25 cellular contexts compared by ENCODE assay signal in the genomic region with DNA sequence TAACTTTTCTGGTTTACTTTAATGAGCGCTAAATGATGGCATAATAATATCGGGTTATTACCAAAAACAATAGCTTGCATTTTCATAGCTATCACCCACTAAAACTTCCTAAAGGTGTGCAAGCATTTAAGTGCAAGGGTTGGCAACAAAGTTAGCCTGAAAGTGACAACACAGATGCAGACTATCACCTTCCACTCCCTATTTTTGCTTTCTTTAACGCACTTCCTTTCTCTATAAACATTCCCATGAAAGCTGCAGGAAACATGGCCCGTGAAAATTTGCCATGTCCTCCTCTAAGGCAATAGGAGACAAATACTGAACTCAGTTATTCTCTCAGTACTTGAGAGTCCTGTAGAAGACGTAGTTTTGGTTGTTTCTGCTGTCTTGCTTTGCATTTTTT. TPM values are rescaled to one million over a fixed set of nuclear protein-coding genes. Genes with fewer than 3 reads are reported as not detected.
DNase-seq lines count a peak whose midpoint lies in the region; ATAC-seq, FAIRE-seq and TF ChIP-seq lines count a peak whose summit lies in the region.
"Had no signal": no experiment of that assay in that cellular context is flagged by ENCODE, and none has a peak within 500 bp of the region (broad histone marks: within the 10 kb centered on the region; RNA-seq: fewer than 3 reads in every experiment).

No MANE protein-coding gene starts in this region.

- H4K91ac ChIP-seq in H1 (replicated peaks; ENCODE audit: insufficient read length, low read length): no peak overlapping the region

- no peak for TF ChIP-seq RAD21 in H1 (IDR thresholded peaks at IDR 0.05 in 1 of 2, conservative IDR thresholded peaks at IDR 0.05 in 1 of 2; ENCODE audit: low read depth in 2 of 2, low read length in 2 of 2)

- CTCF ChIA-PET in H1 (lab: Charles Lee; ENCODE audit: partially characterized antibody): interaction anchor here (0.6 to 3.6 kb wide), 6 partner anchors 28 to 253 kb away, joined by 3 to 21 read pairs (median 3); no protein-coding TSS in a partner anchor

- no peak overlapping the region for H2AK5ac ChIP-seq in H1 (ENCODE audit: low read depth, low read length)
- no peak overlapping the region for H2AK5ac ChIP-seq in mesendoderm (ENCODE audit: low read length)

- H4K8ac ChIP-seq in H1 (ENCODE audit: extremely low read depth, insufficient read depth, low read length): no peak overlapping the region
- no peak overlapping the region for H4K8ac ChIP-seq in mesendoderm (ENCODE audit: low read depth, low read length)

- H2BK15ac ChIP-seq in H1 (ENCODE audit: low read length) (no peak overlapping the region), mesendoderm (replicated peaks; ENCODE audit: low read depth) (no peak overlapping the region)

- H3K23me2 ChIP-seq in H1 (ENCODE audit: low read depth, low read length): no peaks in the 10 kb centered on the region

- H3K18ac ChIP-seq in H1 (ENCODE audit: extremely low read depth, low read length) (no peak overlapping the region), mesendoderm (ENCODE audit: low read length) (peak overlapping the region; percentile 39)

- H3K27me3 ChIP-seq in right atrium auricular region (no peaks in the 10 kb centered on the region), H1 (replicated peaks in 1 of 4; ENCODE audit: control insufficient read depth in 3 of 4, extremely low read depth in 1 of 4, insufficient read depth in 3 of 4, low read length in 3 of 4) (peaks cover 0 to 1% (median 0%) of the 10 kb centered on the region in 4 experiments; a peak in 1 of 7 replicates), mesendoderm (ENCODE audit: insufficient read depth, low read length, poor library complexity) (no peaks in the 10 kb centered on the region), uterus (no peaks in the 10 kb centered on the region)
- H3K27me3 ChIP-seq: BLaER1, Peyer's patch, SJSA1 had no signal

- H2BK5ac ChIP-seq in H1 (ENCODE audit: low read depth, low read length): no peak overlapping the region
- H2BK5ac ChIP-seq in mesendoderm (ENCODE audit: low read length): no peak overlapping the region

- ATAC-seq in left cardiac atrium (no peak), HG02981 (IDR thresholded peaks at IDR 0.05; ENCODE audit: unreplicated experiment) (no peak)
- ATAC-seq: mucosa of descending colon, T-helper 17 cell had no signal

- no peak overlapping the region for H3K56ac ChIP-seq in H1 (replicated peaks; ENCODE audit: insufficient read length, low read depth, low read length)
- H3K56ac ChIP-seq in mesendoderm (ENCODE audit: low read length): no peak overlapping the region

- peaks cover 17% of the 10 kb centered on the region for H3K27me3 Mint-ChIP-seq in activated CD4-positive, alpha-beta T cell treated with anti-CD3 and anti-CD28 coated beads, Interleukin-2, amount 10 ng/mL, durations not matched to agents 24 days and 14 days

- peak overlapping the region; percentile 97 for H2AFZ ChIP-seq in H1 (ENCODE audit: low read length)

- H3K27ac ChIP-seq in right atrium auricular region: peak overlapping the region in 1 of 2 donors; percentile 23
- H3K27ac ChIP-seq in H1 (ENCODE audit: low read depth, low read length): no peak overlapping the region
- H3K27ac ChIP-seq in mesendoderm (ENCODE audit: low read depth, low read length): no peak overlapping the region
- peak overlapping the region; percentile 29 to 76 for H3K27ac ChIP-seq in uterus
- H3K27ac ChIP-seq: BLaER1, Peyer's patch, VCaP had no signal

- H3K4ac ChIP-seq in H1 (replicated peaks; ENCODE audit: insufficient read length, low read depth, low read length): no peak overlapping the region
- H3K4ac ChIP-seq in mesendoderm (ENCODE audit: low read depth, low read length): no peak overlapping the region

- no peaks in the 10 kb centered on the region for H3K4me1 ChIP-seq in right atrium auricular region
- H3K4me1 ChIP-seq in H1 (replicated peaks in 1 of 4; ENCODE audit: control insufficient read depth in 3 of 4, insufficient read depth in 4 of 4, low read length in 3 of 4): no peaks in the 10 kb centered on the region
- peaks cover 2% of the 10 kb centered on the region for H3K4me1 ChIP-seq in mesendoderm (ENCODE audit: control insufficient read depth, low read depth, low read length)
- no peaks in the 10 kb centered on the region for H3K4me1 ChIP-seq in uterus
- H3K4me1 ChIP-seq: BLaER1, Peyer's patch had no signal

- H3K4me2 ChIP-seq in H1 (ENCODE audit: insufficient read depth in 1 of 2, low read depth in 2 of 2, low read length in 2 of 2) (no peak overlapping the region), mesendoderm (ENCODE audit: low read length) (no peak overlapping the region)
- H3K4me2 ChIP-seq: BLaER1 had no signal

- TF ChIP-seq POLR2A in H1 (IDR thresholded peaks at IDR 0.05; ENCODE audit: control extremely low read depth in 1 of 2, low read depth in 2 of 2, low read length in 2 of 2) (no peak), uterus (IDR thresholded peaks at IDR 0.05) (peak in 1 of 2 donors; percentile 21)

- TF ChIP-seq EP300 in H1 (IDR thresholded peaks at IDR 0.05; ENCODE audit: borderline replicate concordance in 1 of 2, low read depth in 2 of 2, low read length in 2 of 2): no peak

- H4K20me1 ChIP-seq in H1 (replicated peaks in 1 of 2; ENCODE audit: control insufficient read depth in 1 of 2, insufficient read depth in 2 of 2, low read length in 2 of 2): no peaks in the 10 kb centered on the region
- H4K20me1 ChIP-seq: BLaER1 had no signal

- 84% methylated on average over 5 of the region's 5 CpGs; no CpG with 5 or more reads in 1 of the 2 experiments for WGBS in H1 (ENCODE audit: extremely low coverage in 1 of 2, insufficient coverage in 1 of 2, insufficient read length in 1 of 2, insufficient replicate concordance in 2 of 2, low coverage in 1 of 2, low lambda C conversion rate in 2 of 2, missing lambda C conversion rate in 1 of 2), 2 experiments
- no CpG with 5 or more reads among the region's 5 CpGs for WGBS in mesendoderm (ENCODE audit: extremely low coverage, insufficient coverage, low lambda C conversion rate)

- no peak overlapping the region for H4K5ac ChIP-seq in H1 (ENCODE audit: insufficient read length, low read depth, low read length)
- no peak overlapping the region for H4K5ac ChIP-seq in mesendoderm (ENCODE audit: low read length)

- H3K79me1 ChIP-seq in H1 (ENCODE audit: low read depth, low read length) (no peaks in the 10 kb centered on the region), mesendoderm (ENCODE audit: low read length) (no peaks in the 10 kb centered on the region)

- H3K4me3 ChIP-seq in right atrium auricular region: peak overlapping the region; percentile 13 to 32
- no peak overlapping the region for H3K4me3 ChIP-seq in H1 (ENCODE audit: extremely low read depth in 1 of 4, insufficient read depth in 2 of 4, low read depth in 3 of 4, low read length in 4 of 4)
- no peak overlapping the region for H3K4me3 ChIP-seq in mesendoderm (ENCODE audit: low read length)
- no peak overlapping the region for H3K4me3 ChIP-seq in uterus
- H3K4me3 ChIP-seq: BLaER1, mucosa of descending colon, SJSA1 had no signal

- TF ChIP-seq CTCF in right atrium auricular region (IDR thresholded peaks at IDR 0.05) (no peak), H1 (IDR thresholded peaks at IDR 0.05; ENCODE audit: control extremely low read depth in 1 of 3, insufficient read depth in 1 of 3, low read depth in 1 of 3, low read length in 3 of 3) (no peak), uterus (IDR thresholded peaks at IDR 0.05) (no peak)

- H3K79me2 ChIP-seq in H1 (ENCODE audit: control insufficient read depth in 1 of 2, insufficient read depth in 2 of 2, low read length in 2 of 2) (no peaks in the 10 kb centered on the region), mesendoderm (ENCODE audit: control insufficient read depth, insufficient read depth, low read length) (no peaks in the 10 kb centered on the region)

- no peaks in the 10 kb centered on the region for H3K9me3 Mint-ChIP-seq in activated CD4-positive, alpha-beta T cell treated with anti-CD3 and anti-CD28 coated beads, Interleukin-2, amount 10 ng/mL, durations not matched to agents 24 days and 14 days
- H3K9me3 Mint-ChIP-seq: activated CD4-positive, alpha-beta T cell treated with anti-CD3 and anti-CD28 coated beads, Interleukin-2, amount 10 ng/mL, durations not matched to agents 7 days and 5 days; H9 had no signal

- H3K36me3 ChIP-seq in right atrium auricular region: no peaks in the 10 kb centered on the region
- H3K36me3 ChIP-seq in H1 (ENCODE audit: control insufficient read depth in 2 of 4, insufficient read depth in 4 of 4, low read length in 3 of 4): no peaks in the 10 kb centered on the region
- H3K36me3 ChIP-seq in mesendoderm (ENCODE audit: control insufficient read depth, insufficient read depth, low read length): no peaks in the 10 kb centered on the region
- no peaks in the 10 kb centered on the region for H3K36me3 ChIP-seq in uterus
- H3K36me3 ChIP-seq: BLaER1, Peyer's patch, SJSA1 had no signal

- no peak overlapping the region for H3K27ac Mint-ChIP-seq in activated CD4-positive, alpha-beta T cell treated with anti-CD3 and anti-CD28 coated beads, Interleukin-2, amount 10 ng/mL, durations not matched to agents 24 days and 14 days
- H3K27ac Mint-ChIP-seq: activated CD4-positive, alpha-beta T cell treated with anti-CD3 and anti-CD28 coated beads, Interleukin-2, amount 10 ng/mL, durations not matched to agents 7 days and 5 days; T-helper 17 cell had no signal

- H3K36me3 Mint-ChIP-seq in activated CD4-positive, alpha-beta T cell treated with anti-CD3 and anti-CD28 coated beads, Interleukin-2, amount 10 ng/mL, durations not matched to agents 24 days and 14 days (ENCODE audit: low read depth): no peaks in the 10 kb centered on the region

- DNase-seq in right atrium auricular region (ENCODE audit: low spot score): no peak
- DNase-seq in left cardiac atrium: no peak
- no peak for DNase-seq in H1 (ENCODE audit: low read depth in 1 of 2, low spot score in 2 of 2)
- DNase-seq in mesendoderm: no peak
- DNase-seq in uterus: no peak
- no peak for DNase-seq in NCI-H1436 treated with DMSO at 0.1 percent for 48 hours (lab: John Stamatoyannopoulos, UW)
- DNase-seq in activated CD4-positive, alpha-beta T cell treated with anti-CD3 and anti-CD28 coated beads, Interleukin-2, amount 10 ng/mL, durations not matched to agents 24 days and 14 days: no peak
- DNase-seq: ACHN; activated CD4-positive, alpha-beta T cell treated with anti-CD3 and anti-CD28 coated beads, Interleukin-2, amount 10 ng/mL, durations not matched to agents 7 days and 5 days; activated naive CD4-positive, alpha-beta T cell treated with Interleukin-2 at 50 U/mL for 16 hours; activated T-cell treated with anti-CD3 and anti-CD28 coated beads, Interleukin-2, amount 50 U/mL, for 48 hours; COR-L47; DMS79 treated with DMSO at 0.1 percent for 48 hours; H9; Karpas-422; mucosa of descending colon; NCI-H187; NCI-H526; Peyer's patch; T-helper 17 cell had no signal

- H3K14ac ChIP-seq in H1 (ENCODE audit: insufficient read length): no peak overlapping the region

- H2BK20ac ChIP-seq in H1 (ENCODE audit: low read length): no peak overlapping the region

- no peak for FAIRE-seq in H1 (lab: Jason Lieb, UNC)

- H2BK120ac ChIP-seq in H1 (replicated peaks; ENCODE audit: low read depth, low read length) (no peak overlapping the region), mesendoderm (ENCODE audit: low read depth, low read length) (no peak overlapping the region)

- H3K23ac ChIP-seq in H1 (ENCODE audit: insufficient read length) (peak overlapping the region; percentile 3), mesendoderm (ENCODE audit: low read length) (no peak overlapping the region)

- intact Hi-C loops in left cardiac atrium (cut with DNase I) (no loop called here), uterus (cut with DNase I; ENCODE audit: low total_unique reads) (no loop called here)
- intact Hi-C loops in activated CD4-positive, alpha-beta T cell treated with anti-CD3 and anti-CD28 coated beads, Interleukin-2, amount 10 ng/mL, durations not matched to agents 24 days and 14 days (cut with micrococcal nuclease): no loop called here

- no peak overlapping the region for H3K4me3 Mint-ChIP-seq in activated CD4-positive, alpha-beta T cell treated with anti-CD3 and anti-CD28 coated beads, Interleukin-2, amount 10 ng/mL, durations not matched to agents 24 days and 14 days
- H3K4me3 Mint-ChIP-seq: activated CD4-positive, alpha-beta T cell treated with anti-CD3 and anti-CD28 coated beads, Interleukin-2, amount 10 ng/mL, durations not matched to agents 7 days and 5 days; H9; T-helper 17 cell had no signal

- H3K4me1 Mint-ChIP-seq in activated CD4-positive, alpha-beta T cell treated with anti-CD3 and anti-CD28 coated beads, Interleukin-2, amount 10 ng/mL, durations not matched to agents 24 days and 14 days: no peaks in the 10 kb centered on the region
- H3K4me1 Mint-ChIP-seq: activated CD4-positive, alpha-beta T cell treated with anti-CD3 and anti-CD28 coated beads, Interleukin-2, amount 10 ng/mL, durations not matched to agents 7 days and 5 days; T-helper 17 cell had no signal

- POLR2A ChIA-PET in H1 (lab: Charles Lee; ENCODE audit: partially characterized antibody): no interaction called here

- no peak overlapping the region for H2BK12ac ChIP-seq in H1 (ENCODE audit: low read depth, low read length)

- no peak overlapping the region for H3K9ac ChIP-seq in H1 (replicated peaks in 1 of 4; ENCODE audit: extremely low read depth in 1 of 4, low read depth in 3 of 4, low read length in 3 of 4)
- H3K9ac ChIP-seq in mesendoderm (ENCODE audit: low read length): no peak overlapping the region
- H3K9ac ChIP-seq: BLaER1 had no signal

- no peaks in the 10 kb centered on the region for H3K9me3 ChIP-seq in right atrium auricular region
- no peaks in the 10 kb centered on the region for H3K9me3 ChIP-seq in H1 (ENCODE audit: insufficient read depth in 2 of 2, low read depth in 1 of 2, low read length in 1 of 2)
- H3K9me3 ChIP-seq in uterus: no peaks in the 10 kb centered on the region
- H3K9me3 ChIP-seq: BLaER1, mucosa of descending colon, Peyer's patch, SJSA1 had no signal

RNA-seq across cellular contexts. Expression of gene MYCT1, which starts 2.7 kb away (rescaled TPM):
- total RNA-seq in right atrium auricular region (10 to 100 TPM in 1 of 2 donors, 1 to 10 TPM in 1; 8.1 to 15.0 TPM), left cardiac atrium (10 to 100 TPM; 13.4 to 13.9 TPM), uterus (10 to 100 TPM in 3 of 4 donors, 1 to 10 TPM in 1; 10.0 to 30.3 (median 25.3) TPM)
- 2.9 and 3.3 TPM in 2 replicates for total RNA-seq in H1 (2021; fragmentation: NEBNext Ultra II Directional; extraction: Animal tissue kit (Norgen Biotek cat#: 25700))
- 0.39 and 0.42 TPM in 2 replicates for polyA plus RNA-seq in H1 (2011; rRNA removed)
- 0.76 TPM for polyA plus RNA-seq in H1 (2011; cell fraction: cytosol; rRNA removed)
- 0.47 TPM for polyA plus RNA-seq in H1 (2011; cell fraction: nucleus; rRNA removed)
- 0.25 to 1.0 TPM (median 0.48 TPM) in 4 replicates for polyA plus RNA-seq in H1 (2012, experiment 1 of 2)
- polyA plus RNA-seq in H1 (2012, experiment 2 of 2): 0.20 TPM
- polyA plus RNA-seq in H1 (2013, experiment 1 of 2): 2.2 TPM
- 2.4 TPM for polyA plus RNA-seq in H1 (2013, experiment 2 of 2)
- 1.0 and 1.1 TPM in 2 replicates for polyA minus RNA-seq in H1 (2011; rRNA and poly(A)+ RNA removed)
- not detected for polyA minus RNA-seq in H1 (2011; cell fraction: cytosol; rRNA and poly(A)+ RNA removed)
- polyA minus RNA-seq in H1 (2011; cell fraction: nucleus; rRNA and poly(A)+ RNA removed): 0.60 TPM
- polyA plus RNA-seq in mesendoderm (2013, experiment 1 of 2): 7.0 TPM
- 6.2 TPM for polyA plus RNA-seq in mesendoderm (2013, experiment 2 of 2)
- not detected in 2 replicates for total RNA-seq in activated CD4-positive, alpha-beta T cell treated with anti-CD3 and anti-CD28 coated beads, Interleukin-2, amount 10 ng/mL, durations not matched to agents 24 days and 14 days
- total RNA-seq: activated CD4-positive, alpha-beta T cell treated with anti-CD3 and anti-CD28 coated beads, Interleukin-2, amount 10 ng/mL, durations not matched to agents 7 days and 5 days had no signal
- polyA plus RNA-seq: neural cell had no signal

RNA-seq across cellular contexts. Expression of gene VIP, which starts 50.2 kb away (rescaled TPM):
- total RNA-seq in right atrium auricular region: 1 to 10 TPM in 1 of 2 donors, not detected in 1; 1.2 TPM
- total RNA-seq in left cardiac atrium: under 1 TPM in 1 of 2 donors, not detected in 1; 0.59 TPM
- total RNA-seq in H1 (2021; fragmentation: NEBNext Ultra II Directional; extraction: Animal tissue kit (Norgen Biotek cat#: 25700)): not detected in 2 replicates
- polyA plus RNA-seq in H1 (2011; rRNA removed): not detected in 2 replicates
- not detected for polyA plus RNA-seq in H1 (2011; cell fraction: cytosol; rRNA removed)
- polyA plus RNA-seq in H1 (2011; cell fraction: nucleus; rRNA removed): not detected
- not detected in 4 replicates for polyA plus RNA-seq in H1 (2012, experiment 1 of 2)
- polyA plus RNA-seq in H1 (2012, experiment 2 of 2): not detected
- polyA plus RNA-seq in H1 (2013, experiment 1 of 2): 0.02 TPM
- not detected for polyA plus RNA-seq in H1 (2013, experiment 2 of 2)
- not detected in 2 replicates for polyA minus RNA-seq in H1 (2011; rRNA and poly(A)+ RNA removed)
- polyA minus RNA-seq in H1 (2011; cell fraction: cytosol; rRNA and poly(A)+ RNA removed): not detected
- polyA minus RNA-seq in H1 (2011; cell fraction: nucleus; rRNA and poly(A)+ RNA removed): not detected
- polyA plus RNA-seq in mesendoderm (2013, experiment 1 of 2): 0.03 TPM
- not detected for polyA plus RNA-seq in mesendoderm (2013, experiment 2 of 2)
- total RNA-seq in uterus: 1 to 10 TPM in 2 of 4 donors, under 1 TPM in 2; 0.59 to 1.4 (median 1.0) TPM
- not detected in 2 replicates for total RNA-seq in activated CD4-positive, alpha-beta T cell treated with anti-CD3 and anti-CD28 coated beads, Interleukin-2, amount 10 ng/mL, durations not matched to agents 24 days and 14 days
- total RNA-seq: activated CD4-positive, alpha-beta T cell treated with anti-CD3 and anti-CD28 coated beads, Interleukin-2, amount 10 ng/mL, durations not matched to agents 7 days and 5 days; H9; T-helper 17 cell had no signal

Comparison
In these comparisons a context has a peak if more than half of its experiments do, and no peak if none do; other contexts are left out.
1. H3K27ac ChIP-seq: peak in uterus (2 of 2); none in H1 (single experiment) and mesendoderm (single experiment).
2. H3K4me3 ChIP-seq: peak in right atrium auricular region (2 of 2); none in H1 (0 of 4), mesendoderm (single experiment) and uterus (0 of 2).